1 cellular context compared by ENCODE assay signal in genomic region chr11:114307524-114308203, GRCh38.
TF ChIP-seq lines count a peak whose summit lies in the region.

No MANE protein-coding gene starts in this region.

TF ChIP-seq in HepG2, 621 proteins besides CTCF, POLR2A, EP300 and RAD21 (continued from another document):
- peak; percentile 31; the same call in 1 of the 2 replicates for TF ChIP-seq GABPB1 (CRISPR knock-in tag; IDR thresholded peaks at IDR 0.05)
- TF ChIP-seq NCOA2 (CRISPR knock-in tag; IDR thresholded peaks at IDR 0.05), result peak; percentile 17; the same call in 1 of the 2 replicates
- TF ChIP-seq ARID5B (CRISPR knock-in tag; IDR thresholded peaks at IDR 0.05), result 0 out of 2 replicates have a peak, but pooled peaks have one; percentile 26
- no peak for TF ChIP-seq GABPA (IDR thresholded peaks at IDR 0.05; ENCODE audit: low read depth, low read length)
- peak; percentile 31; the same call in 1 of the 2 replicates for TF ChIP-seq GABPA (CRISPR knock-in tag; IDR thresholded peaks at IDR 0.05; ENCODE audit: low read depth)
- TF ChIP-seq ETV5 (CRISPR knock-in tag; IDR thresholded peaks at IDR 0.05; ENCODE audit: borderline replicate concordance), result peak; percentile 19; the same call in 1 of the 2 replicates
- no peak for TF ChIP-seq ZBTB14 (CRISPR knock-in tag; IDR thresholded peaks at IDR 0.05)
- TF ChIP-seq CBFB (CRISPR knock-in tag; IDR thresholded peaks at IDR 0.05), result peak; percentile 70; the same call in 1 of the 2 replicates
- 0 out of 2 replicates have a peak, but pooled peaks have one; percentile 19 for TF ChIP-seq SALL1 (CRISPR knock-in tag; IDR thresholded peaks at IDR 0.05)
